In the genomic region with DNA sequence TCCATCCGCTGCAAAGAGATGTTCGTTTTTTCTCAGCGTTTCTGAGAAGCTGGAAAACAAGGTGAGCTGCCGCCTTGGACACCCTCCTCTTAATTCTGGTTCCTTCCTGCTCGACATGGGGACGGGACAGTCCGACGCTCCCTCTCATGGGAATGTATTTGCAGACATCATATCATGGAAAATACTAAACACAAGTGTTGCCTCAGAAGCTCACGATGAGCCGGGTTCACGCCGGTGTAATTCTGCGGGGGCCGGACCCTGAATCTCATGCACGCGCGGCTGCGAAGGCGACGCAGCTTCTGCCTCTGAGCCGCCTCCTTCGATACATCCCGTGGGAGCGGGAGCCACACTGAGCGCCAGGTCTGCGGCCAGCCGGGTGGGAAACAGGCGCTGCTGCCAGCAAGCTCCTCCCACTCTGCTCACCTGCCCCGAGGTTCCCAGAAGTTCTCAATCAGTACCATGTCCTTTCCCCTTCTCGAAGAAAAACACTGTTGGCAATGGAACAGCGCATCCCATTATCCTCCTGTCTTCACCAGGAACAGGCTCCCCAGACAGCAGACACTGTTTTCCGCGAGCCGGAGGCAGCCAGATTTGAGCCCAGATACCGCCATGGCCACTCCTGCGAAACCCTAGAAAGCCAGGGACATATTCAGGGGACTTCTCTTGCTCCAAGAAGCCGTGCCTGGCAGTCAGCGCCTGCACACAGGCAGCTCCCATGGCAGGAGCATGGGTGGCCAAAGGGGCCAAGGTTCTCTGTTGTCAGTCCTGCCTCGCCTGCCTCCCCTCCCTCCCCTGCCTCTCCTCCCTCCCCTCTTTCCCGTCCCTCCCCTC, we compare ENCODE assay signal across 8 cellular contexts.
DNase-seq lines count a peak whose midpoint lies in the region; ATAC-seq and TF ChIP-seq lines count a peak whose summit lies in the region.

No MANE protein-coding gene starts in this region.

- H3K4me1 ChIP-seq in GM23338 (ENCODE audit: insufficient read depth) (peaks cover 36% of the 10 kb centered on the region), gastroesophageal sphincter (peaks cover 0 to 19% (median 5%) of the 10 kb centered on the region in 3 donors)

- peaks cover 51% of the 10 kb centered on the region for H3K27me3 Mint-ChIP-seq in GM23338 (ENCODE audit: insufficient read depth, low read depth, poor library complexity)
- H3K27me3 Mint-ChIP-seq in progenitor cell of endocrine pancreas = peaks cover 37% of the 10 kb centered on the region

- peak; percentile 63 for DNase-seq in GM23338 (ENCODE audit: low spot score)
- peak; percentile 85 for DNase-seq in NCI-H748 (lab: John Stamatoyannopoulos, UW; ENCODE audit: unreplicated experiment)
- peak; percentile 47 for DNase-seq in progenitor cell of endocrine pancreas (ENCODE audit: low spot score, unreplicated experiment)
- DNase-seq in NOMO-1 treated with dmso at 0.1 percent for 144 hours (lab: John Stamatoyannopoulos, UW; ENCODE audit: unreplicated experiment) = no peak

- 9 to 11% methylated on average over 18 of the region's 40 CpGs for WGBS in gastroesophageal sphincter (ENCODE audit: low coverage in 1 of 2), 2 donors

- H4K20me1 ChIP-seq in GM23338 (replicated peaks; ENCODE audit: insufficient read depth) = no peaks in the 10 kb centered on the region

- TF ChIP-seq EP300 in gastroesophageal sphincter (IDR thresholded peaks at IDR 0.05) = no peak

- H3K27ac ChIP-seq in GM23338 (ENCODE audit: low read depth) (no peak overlapping the region), gastroesophageal sphincter (peak overlapping the region in 3 of 4 donors; percentile 6 to 46 (median 37))

- no peaks in the 10 kb centered on the region for H3K9me3 ChIP-seq in gastroesophageal sphincter

- ATAC-seq in GM23338 (peak; percentile 62), gastroesophageal sphincter (no peak), HG03571 (IDR thresholded peaks at IDR 0.05; ENCODE audit: unreplicated experiment) (no peak), GM18861 (IDR thresholded peaks at IDR 0.05; ENCODE audit: unreplicated experiment) (no peak)
- ATAC-seq in activated CD4-positive, CD25-positive, alpha-beta regulatory T cell treated with anti-CD3 and anti-CD28 coated beads, Interleukin-2, amount 50 U/mL, for 24 hours = no peak

- H2AFZ ChIP-seq in GM23338 = peak overlapping the region; percentile 99

- H3K79me2 ChIP-seq in GM23338 (replicated peaks; ENCODE audit: insufficient read depth) = no peaks in the 10 kb centered on the region

- no peaks in the 10 kb centered on the region for H3K36me3 ChIP-seq in GM23338 (ENCODE audit: insufficient read depth)
- peaks cover 0 to 7% of the 10 kb centered on the region in 2 donors for H3K36me3 ChIP-seq in gastroesophageal sphincter

- peak overlapping the region; percentile 75 for H3K4me3 ChIP-seq in GM23338
- peak overlapping the region in 1 of 2 donors; percentile 40 for H3K4me3 ChIP-seq in gastroesophageal sphincter

- no peaks in the 10 kb centered on the region for H3K9me2 ChIP-seq in GM23338 (ENCODE audit: insufficient read depth)

- peaks cover 59% of the 10 kb centered on the region for H3K4me1 Mint-ChIP-seq in GM23338
- peaks cover 25% of the 10 kb centered on the region for H3K4me1 Mint-ChIP-seq in progenitor cell of endocrine pancreas (ENCODE audit: low read depth)

- no peak for TF ChIP-seq POLR2A in gastroesophageal sphincter (IDR thresholded peaks at IDR 0.05)

- TF ChIP-seq CTCF in GM23338 (conservative IDR thresholded peaks at IDR 0.05; ENCODE audit: low read depth in 2 of 2) = 0 out of 4 replicates have a peak, but pooled peaks of 1 of the 2 experiments have one; percentile 11
- TF ChIP-seq CTCF in gastroesophageal sphincter (IDR thresholded peaks at IDR 0.05) = no peak
- no peak for TF ChIP-seq CTCF in progenitor cell of endocrine pancreas (IDR thresholded peaks at IDR 0.05; ENCODE audit: unreplicated experiment)

- H3K27ac Mint-ChIP-seq in GM23338 (no peak overlapping the region), progenitor cell of endocrine pancreas (peak overlapping the region; percentile 87)

- H3K4me3 Mint-ChIP-seq in GM23338 (peak overlapping the region; percentile 85), progenitor cell of endocrine pancreas (ENCODE audit: low read depth) (peak overlapping the region; percentile 65)

- H3K27me3 ChIP-seq in GM23338 (ENCODE audit: insufficient read depth) (peaks cover 25% of the 10 kb centered on the region), gastroesophageal sphincter (peaks cover 64% of the 10 kb centered on the region)

- peak overlapping the region; percentile 87 for H3K4me2 ChIP-seq in GM23338

- peaks cover 18% of the 10 kb centered on the region; the same call in 1 of the 2 replicates for H3F3A ChIP-seq in GM23338 (replicated peaks; ENCODE audit: low read depth)

- H3K9me3 Mint-ChIP-seq in GM23338 (no peaks in the 10 kb centered on the region; the same call in 2 of the 3 replicates), progenitor cell of endocrine pancreas (ENCODE audit: low read depth) (no peaks in the 10 kb centered on the region)

- H3K36me3 Mint-ChIP-seq in GM23338 (ENCODE audit: low read depth) (peaks cover 3% of the 10 kb centered on the region; the same call in 2 of the 3 replicates), progenitor cell of endocrine pancreas (ENCODE audit: insufficient read depth) (peaks cover 7% of the 10 kb centered on the region)

TF ChIP-seq in GM23338, 12 proteins besides CTCF, POLR2A, EP300 and RAD21:
- TF ChIP-seq EZH2 (IDR thresholded peaks at IDR 0.05; ENCODE audit: low read depth, unreplicated experiment) (peak; percentile 37), CREB1 (CRISPR knock-in tag; IDR thresholded peaks at IDR 0.05; ENCODE audit: low read depth) (no peak), POLR2AphosphoS5 (IDR thresholded peaks at IDR 0.05; ENCODE audit: low read depth) (no peak)
